In genomic region chr2:241357531-241357930, GRCh38 we compare ENCODE assay signal across 8 cellular contexts. TPM values are rescaled to one million over a fixed set of nuclear protein-coding genes. Genes with fewer than 3 reads are reported as not detected.
A peak's percentile ranks its signal among the peaks of the same experiment; 100 is the strongest.
DNase-seq lines count a peak whose midpoint lies in the region; ATAC-seq, FAIRE-seq and TF ChIP-seq lines count a peak whose summit lies in the region.
"Had no signal": no experiment of that assay in that cellular context is flagged by ENCODE, and none has a peak within 500 bp of the region (broad histone marks: within the 10 kb centered on the region; RNA-seq: fewer than 3 reads in every experiment).

No MANE protein-coding gene starts in this region.

- H4K91ac ChIP-seq in H1 (replicated peaks; ENCODE audit: insufficient read length, low read length) = no peak overlapping the region

- H4K20me1 ChIP-seq in H1 (replicated peaks in 1 of 2; ENCODE audit: control insufficient read depth in 1 of 2, insufficient read depth in 2 of 2, low read length in 2 of 2) = peaks cover 5 to 10% of the 10 kb centered on the region in 2 experiments

- no peak overlapping the region for H2BK20ac ChIP-seq in H1 (ENCODE audit: low read length)

- POLR2A ChIA-PET in H1 (lab: Charles Lee; ENCODE audit: partially characterized antibody) = interaction anchor here (2.4 kb wide), 1 partner anchor 11 kb away, joined by 10 read pairs; no protein-coding TSS in a partner anchor

- no peak overlapping the region for H3K4ac ChIP-seq in H1 (replicated peaks; ENCODE audit: insufficient read length, low read depth, low read length)

- TF ChIP-seq CTCF in GM12864 (IDR thresholded peaks at IDR 0.05; ENCODE audit: low read depth, low read length, missing control alignments) (no peak), H1 (IDR thresholded peaks at IDR 0.05; ENCODE audit: control extremely low read depth in 1 of 3, insufficient read depth in 1 of 3, low read depth in 1 of 3, low read length in 3 of 3) (no peak)

- no peaks in the 10 kb centered on the region for H3K9me3 ChIP-seq in H1 (ENCODE audit: insufficient read depth in 2 of 2, low read depth in 1 of 2, low read length in 1 of 2)

- H3K4me2 ChIP-seq in H1 (ENCODE audit: insufficient read depth in 1 of 2, low read depth in 2 of 2, low read length in 2 of 2) = peak overlapping the region; percentile 75 to 82; a peak in 3 of 4 replicates

- no peak for FAIRE-seq in H1 (lab: Jason Lieb, UNC)

- H3K14ac ChIP-seq in H1 (ENCODE audit: insufficient read length) = no peak overlapping the region

- TF ChIP-seq POLR2A in H1 (IDR thresholded peaks at IDR 0.05; ENCODE audit: control extremely low read depth in 1 of 2, low read depth in 2 of 2, low read length in 2 of 2) = no peak

- TF ChIP-seq EP300 in H1 (IDR thresholded peaks at IDR 0.05; ENCODE audit: borderline replicate concordance in 1 of 2, low read depth in 2 of 2, low read length in 2 of 2) = no peak

- H3K36me3 ChIP-seq in H1 (ENCODE audit: control insufficient read depth in 2 of 4, insufficient read depth in 4 of 4, low read length in 3 of 4) (peaks cover 0 to 17% (median 8%) of the 10 kb centered on the region in 4 experiments; a peak in 4 of 8 replicates), rectal smooth muscle tissue (ENCODE audit: control insufficient read depth, insufficient read depth, low read length) (peaks cover 4% of the 10 kb centered on the region)

- CTCF ChIA-PET in H1 (lab: Charles Lee; ENCODE audit: partially characterized antibody) = interaction anchor here (0.7 to 3.5 kb wide), 4 partner anchors 9 to 183 kb away, joined by 3 to 15 read pairs (median 4); no protein-coding TSS in a partner anchor

- no peak overlapping the region for H2AK5ac ChIP-seq in H1 (ENCODE audit: low read depth, low read length)

- H2BK15ac ChIP-seq in H1 (ENCODE audit: low read length) = no peak overlapping the region

- no peak overlapping the region for H3K27ac ChIP-seq in H1 (ENCODE audit: low read depth, low read length)
- no peak overlapping the region for H3K27ac ChIP-seq in rectal smooth muscle tissue (ENCODE audit: low read depth, low read length)

- peak overlapping the region; percentile 97 for H3K4me3 ChIP-seq in GM12864 (ENCODE audit: low read depth, low read length)
- peak overlapping the region in 2 of 4 experiments; percentile 74 to 85; a peak in 2 of 8 replicates for H3K4me3 ChIP-seq in H1 (ENCODE audit: extremely low read depth in 1 of 4, insufficient read depth in 2 of 4, low read depth in 3 of 4, low read length in 4 of 4)
- peak overlapping the region; percentile 39 for H3K4me3 ChIP-seq in rectal smooth muscle tissue (ENCODE audit: low read length)

- H3K23me2 ChIP-seq in H1 (ENCODE audit: low read depth, low read length) = peaks cover 9% of the 10 kb centered on the region

- H3K4me1 ChIP-seq in H1 (replicated peaks in 1 of 4; ENCODE audit: control insufficient read depth in 3 of 4, insufficient read depth in 4 of 4, low read length in 3 of 4) (peaks cover 1 to 10% (median 7%) of the 10 kb centered on the region in 4 experiments; a peak in 6 of 7 replicates), rectal smooth muscle tissue (ENCODE audit: control insufficient read depth, insufficient read depth, low read length) (peaks cover 5% of the 10 kb centered on the region)

- H4K8ac ChIP-seq in H1 (ENCODE audit: extremely low read depth, insufficient read depth, low read length) = no peak overlapping the region

- H3K79me1 ChIP-seq in H1 (ENCODE audit: low read depth, low read length) = peaks cover 7% of the 10 kb centered on the region; the same call in 1 of the 2 replicates

- DNase-seq in GM12864 (ENCODE audit: low read depth) (no peak), OCI-M1 (lab: John Stamatoyannopoulos, UW) (peak; percentile 16), H1 (ENCODE audit: low read depth in 1 of 2, low spot score in 2 of 2) (no peak), UCSD-AML1 (lab: John Stamatoyannopoulos, UW; ENCODE audit: unreplicated experiment) (no peak), NCI-H345 treated with DMSO at 0.1 percent for 48 hours (lab: John Stamatoyannopoulos, UW; ENCODE audit: unreplicated experiment) (no peak)
- DNase-seq: T1000 had no signal

- H3K18ac ChIP-seq in H1 (ENCODE audit: extremely low read depth, low read length) = no peak overlapping the region

- H3K56ac ChIP-seq in H1 (replicated peaks; ENCODE audit: insufficient read length, low read depth, low read length) = no peak overlapping the region

- ATAC-seq in esophagus mucosa = no peak

- no peak overlapping the region for H3K9ac ChIP-seq in H1 (replicated peaks in 1 of 4; ENCODE audit: extremely low read depth in 1 of 4, low read depth in 3 of 4, low read length in 3 of 4)
- no peak overlapping the region for H3K9ac ChIP-seq in rectal smooth muscle tissue (ENCODE audit: low read length)

- 84% methylated on average over 3 of the region's 3 CpGs; no CpG with 5 or more reads in 1 of the 2 experiments for WGBS in H1 (ENCODE audit: extremely low coverage in 1 of 2, insufficient coverage in 1 of 2, insufficient read length in 1 of 2, insufficient replicate concordance in 2 of 2, low coverage in 1 of 2, low lambda C conversion rate in 2 of 2, missing lambda C conversion rate in 1 of 2), 2 experiments

- TF ChIP-seq RAD21 in H1 (IDR thresholded peaks at IDR 0.05 in 1 of 2, conservative IDR thresholded peaks at IDR 0.05 in 1 of 2; ENCODE audit: low read depth in 2 of 2, low read length in 2 of 2) = no peak

- H3K79me2 ChIP-seq in H1 (ENCODE audit: control insufficient read depth in 1 of 2, insufficient read depth in 2 of 2, low read length in 2 of 2) = peaks cover 0 to 46% of the 10 kb centered on the region in 2 experiments; a peak in 3 of 4 replicates

- no peak overlapping the region for H2BK120ac ChIP-seq in H1 (replicated peaks; ENCODE audit: low read depth, low read length)

- no peak overlapping the region for H4K5ac ChIP-seq in H1 (ENCODE audit: insufficient read length, low read depth, low read length)

- no peak overlapping the region for H2BK5ac ChIP-seq in H1 (ENCODE audit: low read depth, low read length)

- H2AFZ ChIP-seq in H1 (ENCODE audit: low read length) = no peak overlapping the region

- H3K23ac ChIP-seq in H1 (ENCODE audit: insufficient read length) = no peak overlapping the region

- H3K27me3 ChIP-seq in H1 (replicated peaks in 1 of 4; ENCODE audit: control insufficient read depth in 3 of 4, extremely low read depth in 1 of 4, insufficient read depth in 3 of 4, low read length in 3 of 4) (no peaks in the 10 kb centered on the region), rectal smooth muscle tissue (ENCODE audit: control insufficient read depth, insufficient read depth, low read length) (no peaks in the 10 kb centered on the region)

- no peak overlapping the region for H2BK12ac ChIP-seq in H1 (ENCODE audit: low read depth, low read length)

TF ChIP-seq in H1, 55 proteins besides CTCF, POLR2A, EP300 and RAD21:
- TF ChIP-seq MAFK (IDR thresholded peaks at IDR 0.05; ENCODE audit: low read depth, low read length) = peak; percentile 75
- no peak for TF ChIP-seq SIN3A (conservative IDR thresholded peaks at IDR 0.05 in 1 of 2, IDR thresholded peaks at IDR 0.05 in 1 of 2; ENCODE audit: low read depth in 1 of 2, low read length in 2 of 2)
- no peak for TF ChIP-seq CEBPB (IDR thresholded peaks at IDR 0.05; ENCODE audit: low read depth, low read length)

RNA-seq across cellular contexts. Expression of gene FARP2, which starts 1.4 kb away (rescaled TPM):
- total RNA-seq in H1 (2021; fragmentation: NEBNext Ultra II Directional; extraction: Animal tissue kit (Norgen Biotek cat#: 25700)) = 33.4 and 35.7 TPM in 2 replicates
- polyA plus RNA-seq in H1 (2011; rRNA removed) = 12.4 and 12.7 TPM in 2 replicates
- 11.9 TPM for polyA plus RNA-seq in H1 (2011; cell fraction: cytosol; rRNA removed)
- 25.5 TPM for polyA plus RNA-seq in H1 (2011; cell fraction: nucleus; rRNA removed)
- 12.1 to 18.4 TPM (median 17.0 TPM) in 4 replicates for polyA plus RNA-seq in H1 (2012, experiment 1 of 2)
- 4.6 TPM for polyA plus RNA-seq in H1 (2012, experiment 2 of 2)
- 12.1 TPM for polyA plus RNA-seq in H1 (2013, experiment 1 of 2)
- polyA plus RNA-seq in H1 (2013, experiment 2 of 2) = 11.4 TPM
- polyA minus RNA-seq in H1 (2011; rRNA and poly(A)+ RNA removed) = 34.4 and 36.1 TPM in 2 replicates
- 14.8 TPM for polyA minus RNA-seq in H1 (2011; cell fraction: cytosol; rRNA and poly(A)+ RNA removed)
- polyA minus RNA-seq in H1 (2011; cell fraction: nucleus; rRNA and poly(A)+ RNA removed) = 40.0 TPM
- 33.5 TPM for total RNA-seq in esophagus mucosa

RNA-seq across cellular contexts. Expression of gene SEPTIN2, which starts 41.8 kb away (rescaled TPM):
- 373 and 392 TPM in 2 replicates for total RNA-seq in H1 (2021; fragmentation: NEBNext Ultra II Directional; extraction: Animal tissue kit (Norgen Biotek cat#: 25700))
- polyA plus RNA-seq in H1 (2011; rRNA removed) = 288 and 650 TPM in 2 replicates
- 371 TPM for polyA plus RNA-seq in H1 (2011; cell fraction: cytosol; rRNA removed)
- polyA plus RNA-seq in H1 (2011; cell fraction: nucleus; rRNA removed) = 129 TPM
- 266 to 324 TPM (median 286 TPM) in 4 replicates for polyA plus RNA-seq in H1 (2012, experiment 1 of 2)
- polyA plus RNA-seq in H1 (2012, experiment 2 of 2) = 36.9 TPM
- polyA plus RNA-seq in H1 (2013, experiment 1 of 2) = 224 TPM
- polyA plus RNA-seq in H1 (2013, experiment 2 of 2) = 227 TPM
- 293 and 438 TPM in 2 replicates for polyA minus RNA-seq in H1 (2011; rRNA and poly(A)+ RNA removed)
- 150 TPM for polyA minus RNA-seq in H1 (2011; cell fraction: cytosol; rRNA and poly(A)+ RNA removed)
- 219 TPM for polyA minus RNA-seq in H1 (2011; cell fraction: nucleus; rRNA and poly(A)+ RNA removed)
- total RNA-seq in esophagus mucosa = 177 TPM

RNA-seq across cellular contexts. Expression of gene HDLBP, which starts 42.1 kb away (rescaled TPM):
- total RNA-seq in H1 (2021; fragmentation: NEBNext Ultra II Directional; extraction: Animal tissue kit (Norgen Biotek cat#: 25700)) = 329 and 360 TPM in 2 replicates
- polyA plus RNA-seq in H1 (2011; rRNA removed) = 185 and 249 TPM in 2 replicates
- 190 TPM for polyA plus RNA-seq in H1 (2011; cell fraction: cytosol; rRNA removed)
- polyA plus RNA-seq in H1 (2011; cell fraction: nucleus; rRNA removed) = 408 TPM
- polyA plus RNA-seq in H1 (2012, experiment 1 of 2) = 229 to 294 TPM (median 245 TPM) in 4 replicates
- polyA plus RNA-seq in H1 (2012, experiment 2 of 2) = 59.7 TPM
- 226 TPM for polyA plus RNA-seq in H1 (2013, experiment 1 of 2)
- polyA plus RNA-seq in H1 (2013, experiment 2 of 2) = 224 TPM
- 293 and 335 TPM in 2 replicates for polyA minus RNA-seq in H1 (2011; rRNA and poly(A)+ RNA removed)
- 199 TPM for polyA minus RNA-seq in H1 (2011; cell fraction: cytosol; rRNA and poly(A)+ RNA removed)
- 240 TPM for polyA minus RNA-seq in H1 (2011; cell fraction: nucleus; rRNA and poly(A)+ RNA removed)
- total RNA-seq in esophagus mucosa = 320 TPM
